In genomic region chr1:201826830-201827229, GRCh38 we compare ENCODE assay signal across 15 cellular contexts. TPM values are rescaled to one million over a fixed set of nuclear protein-coding genes. Genes with fewer than 3 reads are reported as not detected.
DNase-seq lines count a peak whose midpoint lies in the region; ATAC-seq and TF ChIP-seq lines count a peak whose summit lies in the region.
"Had no signal": no experiment of that assay in that cellular context is flagged by ENCODE, and none has a peak within 500 bp of the region (broad histone marks: within the 10 kb centered on the region; RNA-seq: fewer than 3 reads in every experiment).

No MANE protein-coding gene starts in this region.

- no peak for DNase-seq in HEK293T (ENCODE audit: extremely low spot score)
- no peak for DNase-seq in WTC11 (ENCODE audit: low spot score)
- peak; percentile 58 for DNase-seq in fibroblast of peridontal ligament (ENCODE audit: extremely low read depth)
- no peak for DNase-seq in progenitor cell of endocrine pancreas (ENCODE audit: low spot score, unreplicated experiment)
- no peak for DNase-seq in upper lobe of left lung
- no peak for DNase-seq in body of pancreas
- DNase-seq in NOMO-1 (lab: John Stamatoyannopoulos, UW; ENCODE audit: unreplicated experiment in 2 of 2) = no peak
- DNase-seq: activated CD4-positive, alpha-beta T cell treated with anti-CD3 and anti-CD28 coated beads for 4 hours; activated T-cell treated with anti-CD3 and anti-CD28 coated beads, Interleukin-2, amount 50 U/mL, for 1 hour; COR-L47; effector CD4-positive, alpha-beta T cell; naive thymus-derived CD8-positive, alpha-beta T cell; NCI-H1105 treated with DMSO at 0.1 percent for 48 hours; NCI-H345 had no signal

- H3K9me3 ChIP-seq in upper lobe of left lung = no peaks in the 10 kb centered on the region
- H3K9me3 ChIP-seq in body of pancreas = no peaks in the 10 kb centered on the region
- H3K9me3 ChIP-seq: suprapubic skin had no signal

- POLR2A ChIA-PET in HEK293T (lab: Yijun Ruan, JAX) (no interaction called here), WTC11 (lab: Charles Lee) (no interaction called here)

- H3K4me1 Mint-ChIP-seq in WTC11 (peaks cover 42% of the 10 kb centered on the region), progenitor cell of endocrine pancreas (ENCODE audit: low read depth) (peaks cover 27% of the 10 kb centered on the region)

- intact Hi-C loops in body of pancreas (cut with DNase I) = no loop called here

- peaks cover 25 to 36% (median 27%) of the 10 kb centered on the region in 4 donors for H3K4me1 ChIP-seq in upper lobe of left lung
- peaks cover 20% of the 10 kb centered on the region for H3K4me1 ChIP-seq in body of pancreas

- no peaks in the 10 kb centered on the region for H3K27me3 ChIP-seq in upper lobe of left lung
- no peaks in the 10 kb centered on the region for H3K27me3 ChIP-seq in body of pancreas
- H3K27me3 ChIP-seq: suprapubic skin had no signal

- no peak for TF ChIP-seq EP300 in upper lobe of left lung (IDR thresholded peaks at IDR 0.05)

- H3K27me3 Mint-ChIP-seq in WTC11 (ENCODE audit: low read depth) (no peaks in the 10 kb centered on the region), progenitor cell of endocrine pancreas (no peaks in the 10 kb centered on the region)
- H3K27me3 Mint-ChIP-seq: naive thymus-derived CD8-positive, alpha-beta T cell had no signal

- H3K36me3 ChIP-seq in upper lobe of left lung = peaks cover 0 to 12% (median 3%) of the 10 kb centered on the region in 4 donors
- H3K36me3 ChIP-seq in body of pancreas (replicated peaks in 1 of 2; ENCODE audit: insufficient read depth in 1 of 2, low read depth in 2 of 2) = no peaks in the 10 kb centered on the region

- H3K9me3 Mint-ChIP-seq in WTC11 (no peaks in the 10 kb centered on the region), progenitor cell of endocrine pancreas (ENCODE audit: low read depth) (no peaks in the 10 kb centered on the region)
- H3K9me3 Mint-ChIP-seq: naive thymus-derived CD8-positive, alpha-beta T cell had no signal

- ATAC-seq in WTC11 (peak; percentile 20), upper lobe of left lung (ENCODE audit: low FRiP score in 2 of 2) (no peak), body of pancreas (no peak)
- ATAC-seq: naive thymus-derived CD8-positive, alpha-beta T cell had no signal

- peak overlapping the region; percentile 14 for H3K27ac Mint-ChIP-seq in WTC11
- peak overlapping the region; percentile 6 for H3K27ac Mint-ChIP-seq in progenitor cell of endocrine pancreas

- WGBS in upper lobe of left lung, 2 donors = 51 to 69% methylated on average over 4 of the region's 4 CpGs
- WGBS in body of pancreas, 2 donors = 60 to 80% methylated on average over 4 of the region's 4 CpGs

- H3K27ac ChIP-seq in upper lobe of left lung = no peak overlapping the region
- no peak overlapping the region for H3K27ac ChIP-seq in body of pancreas
- H3K27ac ChIP-seq: suprapubic skin had no signal

- H3K4me3 ChIP-seq in upper lobe of left lung = no peak overlapping the region
- H3K4me3 ChIP-seq in body of pancreas = no peak overlapping the region
- H3K4me3 ChIP-seq: suprapubic skin had no signal

- CTCF ChIA-PET in HEK293T (lab: Yijun Ruan, JAX) (interaction anchor here (0.7 to 1.2 kb wide), 2 partner anchors 116 to 118 kb away, joined by 3 read pairs; no protein-coding TSS in a partner anchor), WTC11 (lab: Charles Lee) (interaction anchor here (1.0 to 2.9 kb wide), 5 partner anchors 11 to 117 kb away, joined by 3 to 10 read pairs (median 4); no protein-coding TSS in a partner anchor)

- H3K4me3 Mint-ChIP-seq in WTC11 (no peak overlapping the region; the same call in 1 of the 2 replicates), progenitor cell of endocrine pancreas (ENCODE audit: low read depth) (no peak overlapping the region)

- 0 out of 2 replicates have a peak, but pooled peaks cover 5% of the 10 kb centered on the region for H3K36me3 Mint-ChIP-seq in WTC11
- peaks cover 1% of the 10 kb centered on the region for H3K36me3 Mint-ChIP-seq in progenitor cell of endocrine pancreas (ENCODE audit: insufficient read depth)
- H3K36me3 Mint-ChIP-seq: naive thymus-derived CD8-positive, alpha-beta T cell had no signal

- TF ChIP-seq CTCF in WTC11 (IDR thresholded peaks at IDR 0.05) (no peak), progenitor cell of endocrine pancreas (IDR thresholded peaks at IDR 0.05; ENCODE audit: unreplicated experiment) (no peak), upper lobe of left lung (IDR thresholded peaks at IDR 0.05) (no peak), body of pancreas (IDR thresholded peaks at IDR 0.05) (no peak)

- no peak for TF ChIP-seq POLR2A in upper lobe of left lung (IDR thresholded peaks at IDR 0.05)
- no peak for TF ChIP-seq POLR2A in body of pancreas (IDR thresholded peaks at IDR 0.05)

TF ChIP-seq in HEK293T, 16 proteins besides CTCF, POLR2A, EP300 and RAD21:
- TF ChIP-seq SP1 (IDR thresholded peaks at IDR 0.05) = no peak
- no peak for TF ChIP-seq TARDBP (IDR thresholded peaks at IDR 0.05)
- no peak for TF ChIP-seq HDGF (IDR thresholded peaks at IDR 0.05; ENCODE audit: borderline replicate concordance)
- peak; percentile 68 for TF ChIP-seq PKNOX1 (IDR thresholded peaks at IDR 0.05)

TF ChIP-seq in WTC11, 78 proteins besides CTCF, POLR2A, EP300 and RAD21:
- TF ChIP-seq MAX (CRISPR knock-in tag; IDR thresholded peaks at IDR 0.05) (no peak), SMAD4 (CRISPR knock-in tag; IDR thresholded peaks at IDR 0.05) (no peak), ZSCAN18 (CRISPR knock-in tag; IDR thresholded peaks at IDR 0.05) (no peak), FOXP4 (CRISPR knock-in tag; IDR thresholded peaks at IDR 0.05) (no peak), ZMAT4 (CRISPR knock-in tag; IDR thresholded peaks at IDR 0.05) (no peak)

RNA-seq across cellular contexts. Expression of gene IPO9, which starts 2.1 kb away (rescaled TPM):
- total RNA-seq in WTC11 (2021) = 94.1 to 98.6 TPM (median 97.2 TPM) in 3 replicates
- total RNA-seq in progenitor cell of endocrine pancreas = 94.9 and 99.8 TPM in 2 replicates
- 10 to 100 TPM; 22.8 to 46.7 (median 35.7) TPM for total RNA-seq in upper lobe of left lung
- total RNA-seq in body of pancreas = 10 to 100 TPM; 11.7 to 12.2 TPM
